23 cellular contexts compared by ENCODE assay signal in genomic region chr1:40745180-40745579, GRCh38. TPM values are rescaled to one million over a fixed set of nuclear protein-coding genes. Genes with fewer than 3 reads are reported as not detected.
DNase-seq lines count a peak whose midpoint lies in the region; ATAC-seq and TF ChIP-seq lines count a peak whose summit lies in the region.
"Had no signal": no experiment of that assay in that cellular context is flagged by ENCODE, and none has a peak within 500 bp of the region (broad histone marks: within the 10 kb centered on the region; RNA-seq: fewer than 3 reads in every experiment).

No MANE protein-coding gene starts in this region.

- H3K9me3 Mint-ChIP-seq in naive thymus-derived CD8-positive, alpha-beta T cell = no peaks in the 10 kb centered on the region
- H3K9me3 Mint-ChIP-seq in activated CD8-positive, alpha-beta memory T cell treated with anti-CD3 and anti-CD28 coated beads, Interleukin-2, amount 10 ng/mL, durations not matched to agents 7 days and 5 days (ENCODE audit: low read depth) = no peaks in the 10 kb centered on the region
- H3K9me3 Mint-ChIP-seq in activated CD4-positive, alpha-beta memory T cell treated with anti-CD3 and anti-CD28 coated beads for 36 hours = no peaks in the 10 kb centered on the region
- H3K9me3 Mint-ChIP-seq: activated CD8-positive, alpha-beta T cell treated with anti-CD3 and anti-CD28 coated beads for 36 hours; stimulated activated naive CD8-positive, alpha-beta T cell treated with anti-CD3 and anti-CD28 coated beads, Interleukin-15, amount 100 ng/mL, for 72 hours had no signal

- CTCF ChIA-PET in AG04450 (lab: Charles Lee) = interaction anchor here (1.0 to 1.1 kb wide), 3 partner anchors 28 to 76 kb away, joined by 3 read pairs; no protein-coding TSS in a partner anchor
- CTCF ChIA-PET in activated CD8-positive, alpha-beta memory T cell treated with anti-CD3 and anti-CD28 coated beads, Interleukin-2, amount 10 ng/mL, durations not matched to agents 7 days and 5 days (lab: Charles Lee) = interaction anchor here (1.2 kb wide), 1 partner anchor 207 kb away, joined by 4 read pairs; no protein-coding TSS in a partner anchor
- CTCF ChIA-PET in activated CD4-positive, alpha-beta memory T cell treated with anti-CD3 and anti-CD28 coated beads for 36 hours (lab: Charles Lee) = interaction anchor here (0.8 to 1.3 kb wide), 2 partner anchors 29 to 204 kb away, joined by 3 read pairs; no protein-coding TSS in a partner anchor

- no peak overlapping the region for H3K27ac ChIP-seq in AG04450 (ENCODE audit: low read depth, low read length)
- H3K27ac ChIP-seq: neutrophil, right atrium auricular region, upper lobe of right lung, VCaP had no signal

- DNase-seq in AG04450 (ENCODE audit: low read depth, low spot score) (peak; percentile 32), EL (peak; percentile 57), choroid plexus epithelial cell (ENCODE audit: low read depth) (peak; percentile 19), HK-2 (ENCODE audit: unreplicated experiment) (no peak)
- no peak for DNase-seq in naive thymus-derived CD8-positive, alpha-beta T cell
- no peak for DNase-seq in activated CD8-positive, alpha-beta memory T cell treated with anti-CD3 and anti-CD28 coated beads, Interleukin-2, amount 10 ng/mL, durations not matched to agents 7 days and 5 days
- no peak for DNase-seq in activated CD4-positive, alpha-beta memory T cell treated with anti-CD3 and anti-CD28 coated beads for 36 hours
- DNase-seq: ACHN; activated CD8-positive, alpha-beta T cell treated with anti-CD3 and anti-CD28 coated beads for 36 hours; central memory CD4-positive, alpha-beta T cell; COR-L47; effector CD8-positive, alpha-beta T cell; KG1; kidney; NCI-H1092 treated with DMSO at 0.1 percent for 48 hours; NCI-H526; Right ventricle myocardium superior; stimulated activated naive CD8-positive, alpha-beta T cell treated with anti-CD3 and anti-CD28 coated beads, Interleukin-15, amount 100 ng/mL, for 72 hours; upper lobe of right lung had no signal

- peak overlapping the region in 8 of 10 donors; percentile 3 to 61 (median 20) for H3K27ac Mint-ChIP-seq in naive thymus-derived CD8-positive, alpha-beta T cell
- no peak overlapping the region for H3K27ac Mint-ChIP-seq in activated CD8-positive, alpha-beta memory T cell treated with anti-CD3 and anti-CD28 coated beads, Interleukin-2, amount 10 ng/mL, durations not matched to agents 7 days and 5 days
- H3K27ac Mint-ChIP-seq in activated CD4-positive, alpha-beta memory T cell treated with anti-CD3 and anti-CD28 coated beads for 36 hours = no peak overlapping the region

- intact Hi-C loops in activated CD4-positive, alpha-beta memory T cell treated with anti-CD3 and anti-CD28 coated beads for 36 hours (cut with micrococcal nuclease) = no loop called here

- no peak overlapping the region for H3K4me3 Mint-ChIP-seq in naive thymus-derived CD8-positive, alpha-beta T cell
- no peak overlapping the region for H3K4me3 Mint-ChIP-seq in activated CD8-positive, alpha-beta memory T cell treated with anti-CD3 and anti-CD28 coated beads, Interleukin-2, amount 10 ng/mL, durations not matched to agents 7 days and 5 days
- H3K4me3 Mint-ChIP-seq in activated CD4-positive, alpha-beta memory T cell treated with anti-CD3 and anti-CD28 coated beads for 36 hours = no peak overlapping the region
- H3K4me3 Mint-ChIP-seq: activated CD8-positive, alpha-beta T cell treated with anti-CD3 and anti-CD28 coated beads for 36 hours; stimulated activated naive CD8-positive, alpha-beta T cell treated with anti-CD3 and anti-CD28 coated beads, Interleukin-15, amount 100 ng/mL, for 72 hours had no signal

- H3K9me3 ChIP-seq in AG04450 (ENCODE audit: control insufficient read depth, insufficient read depth, low read length) = no peaks in the 10 kb centered on the region
- H3K9me3 ChIP-seq: neutrophil, right atrium auricular region, upper lobe of right lung had no signal

- peaks cover 0 to 92% (median 20%) of the 10 kb centered on the region in 3 donors for H3K36me3 Mint-ChIP-seq in naive thymus-derived CD8-positive, alpha-beta T cell
- H3K36me3 Mint-ChIP-seq in activated CD8-positive, alpha-beta memory T cell treated with anti-CD3 and anti-CD28 coated beads, Interleukin-2, amount 10 ng/mL, durations not matched to agents 7 days and 5 days = peaks cover 67% of the 10 kb centered on the region
- H3K36me3 Mint-ChIP-seq in activated CD4-positive, alpha-beta memory T cell treated with anti-CD3 and anti-CD28 coated beads for 36 hours = peaks cover 36% of the 10 kb centered on the region

- POLR2A ChIA-PET in AG04450 (lab: Yijun Ruan, JAX) = no interaction called here
- POLR2A ChIA-PET in naive thymus-derived CD8-positive, alpha-beta T cell (lab: Charles Lee) = interaction anchor here (1.0 kb wide), 1 partner anchor 13 kb away, joined by 3 read pairs; no protein-coding TSS in a partner anchor
- POLR2A ChIA-PET in activated CD4-positive, alpha-beta memory T cell treated with anti-CD3 and anti-CD28 coated beads for 36 hours (lab: Charles Lee) = no interaction called here

- TF ChIP-seq CTCF in AG04450 (IDR thresholded peaks at IDR 0.05; ENCODE audit: low read depth, low read length) (no peak), choroid plexus epithelial cell (conservative IDR thresholded peaks at IDR 0.05; ENCODE audit: low read depth, low read length) (no peak)

- no peaks in the 10 kb centered on the region for H3K27me3 Mint-ChIP-seq in naive thymus-derived CD8-positive, alpha-beta T cell
- H3K27me3 Mint-ChIP-seq in activated CD8-positive, alpha-beta memory T cell treated with anti-CD3 and anti-CD28 coated beads, Interleukin-2, amount 10 ng/mL, durations not matched to agents 7 days and 5 days = no peaks in the 10 kb centered on the region
- no peaks in the 10 kb centered on the region for H3K27me3 Mint-ChIP-seq in activated CD4-positive, alpha-beta memory T cell treated with anti-CD3 and anti-CD28 coated beads for 36 hours
- H3K27me3 Mint-ChIP-seq: activated CD8-positive, alpha-beta T cell treated with anti-CD3 and anti-CD28 coated beads for 36 hours; stimulated activated naive CD8-positive, alpha-beta T cell treated with anti-CD3 and anti-CD28 coated beads, Interleukin-15, amount 100 ng/mL, for 72 hours had no signal

- H3K27me3 ChIP-seq in AG04450 (ENCODE audit: control insufficient read depth, insufficient read depth, low read length) = no peaks in the 10 kb centered on the region
- H3K27me3 ChIP-seq: neutrophil, right atrium auricular region, upper lobe of right lung had no signal

- no peak for ATAC-seq in naive thymus-derived CD8-positive, alpha-beta T cell
- ATAC-seq in activated CD8-positive, alpha-beta memory T cell treated with anti-CD3 and anti-CD28 coated beads, Interleukin-2, amount 10 ng/mL, durations not matched to agents 7 days and 5 days = no peak
- ATAC-seq in GM18868 (IDR thresholded peaks at IDR 0.05; ENCODE audit: unreplicated experiment) = no peak
- ATAC-seq: activated CD8-positive, alpha-beta T cell treated with anti-CD3 and anti-CD28 coated beads for 36 hours; stimulated activated naive CD8-positive, alpha-beta T cell treated with anti-CD3 and anti-CD28 coated beads, Interleukin-15, amount 100 ng/mL, for 72 hours; upper lobe of right lung had no signal

- H3K4me3 ChIP-seq in AG04450 (ENCODE audit: low read depth, low read length) (no peak overlapping the region), choroid plexus epithelial cell (ENCODE audit: low read depth, low read length) (no peak overlapping the region)
- H3K4me3 ChIP-seq: right atrium auricular region, upper lobe of right lung had no signal

- H3K4me1 Mint-ChIP-seq in naive thymus-derived CD8-positive, alpha-beta T cell = peaks cover 21 to 51% (median 44%) of the 10 kb centered on the region in 4 donors
- H3K4me1 Mint-ChIP-seq in activated CD8-positive, alpha-beta memory T cell treated with anti-CD3 and anti-CD28 coated beads, Interleukin-2, amount 10 ng/mL, durations not matched to agents 7 days and 5 days = peaks cover 28% of the 10 kb centered on the region
- peaks cover 48% of the 10 kb centered on the region for H3K4me1 Mint-ChIP-seq in activated CD4-positive, alpha-beta memory T cell treated with anti-CD3 and anti-CD28 coated beads for 36 hours (ENCODE audit: low read depth)

RNA-seq across cellular contexts. Expression of gene KCNQ4, which starts 38.4 kb away (rescaled TPM):
- polyA plus RNA-seq in AG04450 (2011; rRNA removed) = 0.04 TPM in 1 of 2 replicates, not detected in the other
- not detected in 2 replicates for polyA minus RNA-seq in AG04450 (2011; rRNA and poly(A)+ RNA removed)
- under 1 TPM; 0.18 to 0.25 TPM for total RNA-seq in naive thymus-derived CD8-positive, alpha-beta T cell
- polyA plus RNA-seq in naive thymus-derived CD8-positive, alpha-beta T cell = under 1 TPM; 0.08 to 0.17 (median 0.08) TPM
- total RNA-seq in activated CD8-positive, alpha-beta memory T cell treated with anti-CD3 and anti-CD28 coated beads, Interleukin-2, amount 10 ng/mL, durations not matched to agents 7 days and 5 days = under 1 TPM; 0.12 to 0.44 TPM
- total RNA-seq in activated CD4-positive, alpha-beta memory T cell treated with anti-CD3 and anti-CD28 coated beads for 36 hours = under 1 TPM; 0.45 to 0.53 TPM

RNA-seq across cellular contexts. Expression of gene NFYC, which starts 53.7 kb away (rescaled TPM):
- 37.9 and 39.9 TPM in 2 replicates for polyA plus RNA-seq in AG04450 (2011; rRNA removed)
- 56.4 and 64.6 TPM in 2 replicates for polyA minus RNA-seq in AG04450 (2011; rRNA and poly(A)+ RNA removed)
- 10 to 100 TPM; 65.8 to 67.2 TPM for total RNA-seq in naive thymus-derived CD8-positive, alpha-beta T cell
- 10 to 100 TPM; 32.5 to 46.9 (median 33.3) TPM for polyA plus RNA-seq in naive thymus-derived CD8-positive, alpha-beta T cell
- 10 to 100 TPM; 71.1 to 91.2 TPM for total RNA-seq in activated CD8-positive, alpha-beta memory T cell treated with anti-CD3 and anti-CD28 coated beads, Interleukin-2, amount 10 ng/mL, durations not matched to agents 7 days and 5 days
- 10 to 100 TPM; 52.6 to 61.7 TPM for total RNA-seq in activated CD4-positive, alpha-beta memory T cell treated with anti-CD3 and anti-CD28 coated beads for 36 hours

Comparison
In these comparisons a context has a peak if more than half of its experiments do, and no peak if none do; other contexts are left out.
1. DNase-seq: peak in AG04450 (single experiment), EL (single experiment) and choroid plexus epithelial cell (single experiment); none in naive thymus-derived CD8-positive, alpha-beta T cell (0 of 10), HK-2 (single experiment), activated CD8-positive, alpha-beta memory T cell treated with anti-CD3 and anti-CD28 coated beads, Interleukin-2, amount 10 ng/mL, durations not matched to agents 7 days and 5 days (single experiment) and activated CD4-positive, alpha-beta memory T cell treated with anti-CD3 and anti-CD28 coated beads for 36 hours (single experiment).
2. H3K27ac Mint-ChIP-seq: peak in naive thymus-derived CD8-positive, alpha-beta T cell (8 of 10); none in activated CD8-positive, alpha-beta memory T cell treated with anti-CD3 and anti-CD28 coated beads, Interleukin-2, amount 10 ng/mL, durations not matched to agents 7 days and 5 days (single experiment) and activated CD4-positive, alpha-beta memory T cell treated with anti-CD3 and anti-CD28 coated beads for 36 hours (single experiment).